In the genomic region with DNA sequence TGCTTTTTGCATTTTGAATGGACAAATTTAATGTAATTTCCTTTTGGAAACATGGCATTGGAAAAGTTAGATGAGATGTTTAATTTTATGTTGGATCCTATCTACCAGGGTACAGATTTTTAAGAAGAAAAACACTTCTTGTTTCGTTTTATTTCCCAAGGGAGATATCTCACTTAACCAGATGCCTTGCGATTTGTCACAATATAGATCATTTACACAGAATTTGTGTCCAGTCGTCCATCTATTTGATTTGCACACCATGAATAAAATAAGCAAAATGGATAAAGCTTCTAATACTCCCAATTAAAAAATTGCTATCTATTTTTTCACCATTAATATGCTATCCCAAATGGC, we compare ENCODE assay signal across 21 cellular contexts. TPM values are rescaled to one million over a fixed set of nuclear protein-coding genes. Genes with fewer than 3 reads are reported as not detected.
A peak's percentile ranks its signal among the peaks of the same experiment; 100 is the strongest.
DNase-seq lines count a peak whose midpoint lies in the region; ATAC-seq and TF ChIP-seq lines count a peak whose summit lies in the region.
"Had no signal": no experiment of that assay in that cellular context is flagged by ENCODE, and none has a peak within 500 bp of the region (broad histone marks: within the 10 kb centered on the region; RNA-seq: fewer than 3 reads in every experiment).

No MANE protein-coding gene starts in this region.

- H3K27ac ChIP-seq in SK-N-MC (peak overlapping the region; percentile 0; the same call in 1 of the 2 replicates), mesenchymal stem cell (ENCODE audit: low read length, poor library complexity, severe bottlenecking) (no peak overlapping the region), uterus (peak overlapping the region; percentile 64 to 77)
- H3K27ac ChIP-seq: prostate gland, upper lobe of right lung had no signal

- H4K8ac ChIP-seq in mesenchymal stem cell (ENCODE audit: low read length): no peak overlapping the region

- peak overlapping the region in 1 of 2 donors; percentile 77 for H3K27ac Mint-ChIP-seq in natural killer cell treated with Interleukin-12 subunit alpha and Interleukin-12 subunit beta and Interleukin-15 and Interleukin-18, amount 100 ng/mL, for 72 hours
- H3K27ac Mint-ChIP-seq in natural killer cell: no peak overlapping the region
- H3K27ac Mint-ChIP-seq: activated T-cell treated with anti-CD3 and anti-CD28 coated beads, Interleukin-2, amount 50 U/mL, for 24 hours; CD8-positive, alpha-beta memory T cell; dendritic cell treated with granulocyte-macrophage colony-stimulating factor and Interleukin-4, amounts not matched to agents 40 ng/mL and 50 ng/mL, for 4 days; naive thymus-derived CD4-positive, alpha-beta T cell had no signal

- no peak overlapping the region for H3K4ac ChIP-seq in mesenchymal stem cell (ENCODE audit: low read depth in 1 of 2, low read length in 2 of 2)

- H4K91ac ChIP-seq in mesenchymal stem cell (ENCODE audit: low read length): no peak overlapping the region

- intact Hi-C loops in natural killer cell (cut with micrococcal nuclease): no loop called here
- intact Hi-C loops in uterus (cut with DNase I; ENCODE audit: low total_unique reads): no loop called here

- H3K18ac ChIP-seq in mesenchymal stem cell (ENCODE audit: low read depth in 1 of 2, low read length in 2 of 2): no peak overlapping the region

- H3K9ac ChIP-seq in SK-N-MC (ENCODE audit: insufficient read length) (no peak overlapping the region), mesenchymal stem cell (ENCODE audit: low read length) (peak overlapping the region; percentile 25)

- H3K27me3 ChIP-seq in mesenchymal stem cell (ENCODE audit: control insufficient read depth in 1 of 2, insufficient read depth in 1 of 2, low read length in 2 of 2): no peaks in the 10 kb centered on the region
- no peaks in the 10 kb centered on the region for H3K27me3 ChIP-seq in uterus
- H3K27me3 ChIP-seq: upper lobe of right lung had no signal

- H2AFZ ChIP-seq in mesenchymal stem cell (ENCODE audit: low read depth, low read length): no peak overlapping the region

- peaks cover 2% of the 10 kb centered on the region for H3K9me3 Mint-ChIP-seq in natural killer cell treated with Interleukin-12 subunit alpha and Interleukin-12 subunit beta and Interleukin-15 and Interleukin-18, amount 100 ng/mL, for 72 hours
- no peaks in the 10 kb centered on the region for H3K9me3 Mint-ChIP-seq in natural killer cell
- H3K9me3 Mint-ChIP-seq: activated T-cell treated with anti-CD3 and anti-CD28 coated beads, Interleukin-2, amount 50 U/mL, for 24 hours; brain; CD8-positive, alpha-beta memory T cell; dendritic cell treated with granulocyte-macrophage colony-stimulating factor and Interleukin-4, amounts not matched to agents 40 ng/mL and 50 ng/mL, for 4 days had no signal

- no peak for ATAC-seq in natural killer cell treated with Interleukin-12 subunit alpha and Interleukin-12 subunit beta and Interleukin-15 and Interleukin-18, amount 100 ng/mL, for 72 hours
- ATAC-seq in natural killer cell (no peak), GM21825 (IDR thresholded peaks at IDR 0.05; ENCODE audit: unreplicated experiment) (no peak)
- ATAC-seq: upper lobe of right lung had no signal

- H3K4me1 Mint-ChIP-seq in natural killer cell treated with Interleukin-12 subunit alpha and Interleukin-12 subunit beta and Interleukin-15 and Interleukin-18, amount 100 ng/mL, for 72 hours (ENCODE audit: low read depth in 2 of 2): peaks cover 22 to 33% of the 10 kb centered on the region in 2 donors
- H3K4me1 Mint-ChIP-seq in natural killer cell: peaks cover 12 to 25% of the 10 kb centered on the region in 2 donors
- H3K4me1 Mint-ChIP-seq: naive thymus-derived CD4-positive, alpha-beta T cell had no signal

- peak overlapping the region; percentile 68 for H3K4me3 Mint-ChIP-seq in natural killer cell treated with Interleukin-12 subunit alpha and Interleukin-12 subunit beta and Interleukin-15 and Interleukin-18, amount 100 ng/mL, for 72 hours
- H3K4me3 Mint-ChIP-seq in natural killer cell: no peak overlapping the region
- H3K4me3 Mint-ChIP-seq: activated T-cell treated with anti-CD3 and anti-CD28 coated beads, Interleukin-2, amount 50 U/mL, for 24 hours; CD8-positive, alpha-beta memory T cell; dendritic cell treated with granulocyte-macrophage colony-stimulating factor and Interleukin-4, amounts not matched to agents 40 ng/mL and 50 ng/mL, for 4 days; naive thymus-derived CD4-positive, alpha-beta T cell had no signal

- WGBS in mesenchymal stem cell: 76% methylated on average over 3 of the region's 3 CpGs

- H2BK5ac ChIP-seq in mesenchymal stem cell (ENCODE audit: low read depth, low read length, poor library complexity, severe bottlenecking): no peak overlapping the region

- H3K4me3 ChIP-seq in SK-N-MC (no peak overlapping the region), mesenchymal stem cell (ENCODE audit: insufficient read depth in 1 of 2, low read depth in 1 of 2, low read length in 2 of 2) (no peak overlapping the region), uterus (no peak overlapping the region)
- H3K4me3 ChIP-seq: prostate gland, upper lobe of right lung had no signal

- H3K9me3 ChIP-seq in SK-N-MC (ENCODE audit: low read depth, low read length) (no peaks in the 10 kb centered on the region), mesenchymal stem cell (ENCODE audit: control insufficient read depth, low read length) (no peaks in the 10 kb centered on the region), uterus (no peaks in the 10 kb centered on the region)
- H3K9me3 ChIP-seq: prostate gland, upper lobe of right lung had no signal

- H3K36me3 Mint-ChIP-seq in natural killer cell treated with Interleukin-12 subunit alpha and Interleukin-12 subunit beta and Interleukin-15 and Interleukin-18, amount 100 ng/mL, for 72 hours: peaks cover 6% of the 10 kb centered on the region
- no peaks in the 10 kb centered on the region for H3K36me3 Mint-ChIP-seq in natural killer cell
- H3K36me3 Mint-ChIP-seq: CD8-positive, alpha-beta memory T cell; naive thymus-derived CD4-positive, alpha-beta T cell had no signal

- no peak overlapping the region for H2AK5ac ChIP-seq in mesenchymal stem cell (ENCODE audit: low read length, severe bottlenecking)

- H3K79me1 ChIP-seq in mesenchymal stem cell (replicated peaks; ENCODE audit: low read length, poor library complexity, severe bottlenecking): peaks cover 9% of the 10 kb centered on the region

- H3K4me1 ChIP-seq in mesenchymal stem cell (ENCODE audit: control insufficient read depth, insufficient read depth, low read depth, low read length) (no peaks in the 10 kb centered on the region), uterus (peaks cover 0 to 3% of the 10 kb centered on the region in 2 donors)
- H3K4me1 ChIP-seq: prostate gland, upper lobe of right lung had no signal

- H3K36me3 ChIP-seq in SK-N-MC (ENCODE audit: insufficient read depth, low read length) (no peaks in the 10 kb centered on the region), mesenchymal stem cell (ENCODE audit: control insufficient read depth in 1 of 2, insufficient read depth in 2 of 2, low read depth in 1 of 2, low read length in 2 of 2) (no peaks in the 10 kb centered on the region), uterus (no peaks in the 10 kb centered on the region)
- H3K36me3 ChIP-seq: prostate gland, upper lobe of right lung had no signal

- H2BK15ac ChIP-seq in mesenchymal stem cell (ENCODE audit: low read depth, poor library complexity, severe bottlenecking): no peak overlapping the region

- H2BK12ac ChIP-seq in mesenchymal stem cell (ENCODE audit: low read length in 2 of 2): no peak overlapping the region

- H3K4me2 ChIP-seq in mesenchymal stem cell (ENCODE audit: low read length, poor library complexity, severe bottlenecking): no peak overlapping the region

- no peak for DNase-seq in natural killer cell treated with Interleukin-12 subunit alpha and Interleukin-12 subunit beta and Interleukin-15 and Interleukin-18, amount 100 ng/mL, for 72 hours (ENCODE audit: low spot score)
- DNase-seq in natural killer cell (no peak), SK-N-MC (ENCODE audit: low read depth, low spot score) (no peak), mesenchymal stem cell (no peak), uterus (no peak), NCI-H1417 (lab: John Stamatoyannopoulos, UW) (no peak), dermis blood vessel endothelial cell (no peak)
- DNase-seq: activated CD4-positive, alpha-beta T cell treated with anti-CD3 and anti-CD28 coated beads, Interleukin-2, amount 50 U/mL, for 48 hours; activated naive CD4-positive, alpha-beta T cell treated with anti-CD3 and anti-CD28 coated beads, Interleukin-2, amount 50 U/mL, for 16 hours; activated T-cell treated with anti-CD3 and anti-CD28 coated beads, Interleukin-2, amount 50 U/mL, for 24 hours; CD8-positive, alpha-beta memory T cell; erythroblast; left ventricle myocardium superior; naive thymus-derived CD4-positive, alpha-beta T cell; NCI-H526 treated with DMSO at 0.1 percent for 48 hours; stimulated activated naive CD8-positive, alpha-beta T cell treated with anti-CD3 and anti-CD28 coated beads, Interleukin-15, Interleukin-2, amounts not matched to agents 100 U/mL and 50 U/mL, for 24 hours; upper lobe of right lung had no signal

- no peak overlapping the region for H3K14ac ChIP-seq in mesenchymal stem cell (ENCODE audit: low read length in 2 of 2)

- no peak overlapping the region for H2BK120ac ChIP-seq in mesenchymal stem cell (ENCODE audit: low read depth, low read length)

- no peak for TF ChIP-seq CTCF in natural killer cell (IDR thresholded peaks at IDR 0.05)
- no peak for TF ChIP-seq CTCF in uterus (IDR thresholded peaks at IDR 0.05)

- TF ChIP-seq POLR2A in uterus (IDR thresholded peaks at IDR 0.05): no peak

- peaks cover 5 to 7% of the 10 kb centered on the region in 2 donors for H3K27me3 Mint-ChIP-seq in natural killer cell treated with Interleukin-12 subunit alpha and Interleukin-12 subunit beta and Interleukin-15 and Interleukin-18, amount 100 ng/mL, for 72 hours
- H3K27me3 Mint-ChIP-seq in natural killer cell (ENCODE audit: low read depth in 2 of 2): peaks cover 6 to 13% of the 10 kb centered on the region in 2 donors
- H3K27me3 Mint-ChIP-seq: activated T-cell treated with anti-CD3 and anti-CD28 coated beads, Interleukin-2, amount 50 U/mL, for 24 hours; brain; CD8-positive, alpha-beta memory T cell; dendritic cell treated with granulocyte-macrophage colony-stimulating factor and Interleukin-4, amounts not matched to agents 40 ng/mL and 50 ng/mL, for 4 days; naive thymus-derived CD4-positive, alpha-beta T cell had no signal

- no peak overlapping the region for H3K23ac ChIP-seq in mesenchymal stem cell (ENCODE audit: low read length in 2 of 2)

RNA-seq across cellular contexts. Expression of a gene that starts 25.7 kb away (rescaled TPM):
- 10 to 100 TPM in 1 of 2 donors, 1 to 10 TPM in 1; 9.9 to 15.0 TPM for total RNA-seq in natural killer cell treated with Interleukin-12 subunit alpha and Interleukin-12 subunit beta and Interleukin-15 and Interleukin-18, amount 100 ng/mL, for 72 hours
- total RNA-seq in natural killer cell: 10 to 100 TPM; 19.1 to 41.1 (median 24.1) TPM
- 4.0 TPM for polyA plus RNA-seq in mesenchymal stem cell (2013, experiment 1 of 2)
- polyA plus RNA-seq in mesenchymal stem cell (2013, experiment 2 of 2): 4.0 TPM
- 10 to 100 TPM; 54.8 to 96.2 (median 87.2) TPM for total RNA-seq in uterus
- 2.7 and 3.9 TPM in 2 replicates for total RNA-seq in dermis blood vessel endothelial cell
